In genomic region chr4:143359794-143360193, GRCh38 we compare ENCODE assay signal across 1 cellular context.
TF ChIP-seq lines count a peak whose summit lies in the region.

No MANE protein-coding gene starts in this region.

TF ChIP-seq in SK-N-SH treated with all-trans-retinoic acid at 6 μM for 48 hours, 23 proteins besides CTCF, POLR2A, EP300 and RAD21 (continued from another document):
- TF ChIP-seq, protein P1, sequence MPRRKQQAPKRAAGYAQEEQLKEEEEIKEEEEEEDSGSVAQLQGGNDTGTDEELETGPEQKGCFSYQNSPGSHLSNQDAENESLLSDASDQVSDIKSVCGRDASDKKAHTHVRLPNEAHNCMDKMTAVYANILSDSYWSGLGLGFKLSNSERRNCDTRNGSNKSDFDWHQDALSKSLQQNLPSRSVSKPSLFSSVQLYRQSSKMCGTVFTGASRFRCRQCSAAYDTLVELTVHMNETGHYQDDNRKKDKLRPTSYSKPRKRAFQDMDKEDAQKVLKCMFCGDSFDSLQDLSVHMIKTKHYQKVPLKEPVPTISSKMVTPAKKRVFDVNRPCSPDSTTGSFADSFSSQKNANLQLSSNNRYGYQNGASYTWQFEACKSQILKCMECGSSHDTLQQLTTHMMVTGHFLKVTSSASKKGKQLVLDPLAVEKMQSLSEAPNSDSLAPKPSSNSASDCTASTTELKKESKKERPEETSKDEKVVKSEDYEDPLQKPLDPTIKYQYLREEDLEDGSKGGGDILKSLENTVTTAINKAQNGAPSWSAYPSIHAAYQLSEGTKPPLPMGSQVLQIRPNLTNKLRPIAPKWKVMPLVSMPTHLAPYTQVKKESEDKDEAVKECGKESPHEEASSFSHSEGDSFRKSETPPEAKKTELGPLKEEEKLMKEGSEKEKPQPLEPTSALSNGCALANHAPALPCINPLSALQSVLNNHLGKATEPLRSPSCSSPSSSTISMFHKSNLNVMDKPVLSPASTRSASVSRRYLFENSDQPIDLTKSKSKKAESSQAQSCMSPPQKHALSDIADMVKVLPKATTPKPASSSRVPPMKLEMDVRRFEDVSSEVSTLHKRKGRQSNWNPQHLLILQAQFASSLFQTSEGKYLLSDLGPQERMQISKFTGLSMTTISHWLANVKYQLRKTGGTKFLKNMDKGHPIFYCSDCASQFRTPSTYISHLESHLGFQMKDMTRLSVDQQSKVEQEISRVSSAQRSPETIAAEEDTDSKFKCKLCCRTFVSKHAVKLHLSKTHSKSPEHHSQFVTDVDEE (CRISPR knock-in tag; IDR thresholded peaks at IDR 0.05), result no peak
- TF ChIP-seq, protein P2, sequence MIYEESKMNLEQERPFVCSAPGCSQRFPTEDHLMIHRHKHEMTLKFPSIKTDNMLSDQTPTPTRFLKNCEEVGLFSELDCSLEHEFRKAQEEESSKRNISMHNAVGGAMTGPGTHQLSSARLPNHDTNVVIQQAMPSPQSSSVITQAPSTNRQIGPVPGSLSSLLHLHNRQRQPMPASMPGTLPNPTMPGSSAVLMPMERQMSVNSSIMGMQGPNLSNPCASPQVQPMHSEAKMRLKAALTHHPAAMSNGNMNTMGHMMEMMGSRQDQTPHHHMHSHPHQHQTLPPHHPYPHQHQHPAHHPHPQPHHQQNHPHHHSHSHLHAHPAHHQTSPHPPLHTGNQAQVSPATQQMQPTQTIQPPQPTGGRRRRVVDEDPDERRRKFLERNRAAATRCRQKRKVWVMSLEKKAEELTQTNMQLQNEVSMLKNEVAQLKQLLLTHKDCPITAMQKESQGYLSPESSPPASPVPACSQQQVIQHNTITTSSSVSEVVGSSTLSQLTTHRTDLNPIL (CRISPR knock-in tag; IDR thresholded peaks at IDR 0.05; ENCODE audit: low read depth), result no peak
- TF ChIP-seq ZNF70 (CRISPR knock-in tag; IDR thresholded peaks at IDR 0.05) (no peak), ESRRG (CRISPR knock-in tag; IDR thresholded peaks at IDR 0.05) (no peak)
